ENCODE assay signal across 8 cellular contexts in the genomic region with DNA sequence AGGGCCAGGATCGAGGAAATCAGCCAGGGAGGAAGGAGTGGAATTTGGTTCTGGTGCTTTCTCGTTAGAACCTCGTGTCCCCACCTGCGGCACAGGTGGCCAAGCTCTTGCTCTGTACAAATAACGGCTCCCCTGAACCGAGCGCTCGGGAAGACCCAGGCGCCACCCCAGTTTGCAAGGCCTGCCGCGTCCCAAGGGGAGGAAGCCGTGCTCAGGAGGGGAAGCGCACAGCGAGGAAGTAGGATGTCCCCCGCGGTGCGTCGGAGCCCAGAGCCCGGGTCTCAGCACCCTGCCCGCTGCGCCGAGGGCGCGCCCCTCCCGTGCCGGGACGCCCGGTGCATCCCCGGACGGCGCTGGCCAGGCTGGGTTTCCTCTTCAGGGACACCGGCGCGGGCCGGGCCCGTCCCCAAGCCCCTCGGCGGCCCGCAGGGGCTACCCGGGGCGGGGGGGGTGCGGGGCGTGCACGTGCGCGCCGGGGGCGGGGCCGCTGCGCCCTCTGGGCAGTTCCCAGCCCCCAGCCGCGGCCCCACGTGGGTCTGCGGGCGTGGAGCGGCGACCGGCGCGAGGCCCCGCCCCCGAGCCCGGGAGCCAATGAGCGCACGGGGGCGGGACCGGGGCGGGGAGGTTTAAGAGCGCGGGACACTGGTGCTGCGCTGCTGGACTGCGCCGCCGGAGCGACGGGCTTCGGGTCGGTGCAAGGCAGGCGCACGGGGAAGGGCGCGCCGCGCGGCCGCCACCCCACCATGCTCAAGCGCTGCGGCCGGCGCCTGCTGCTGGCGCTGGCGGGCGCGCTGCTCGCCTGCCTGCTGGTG. TPM values are rescaled to one million over a fixed set of nuclear protein-coding genes. Genes with fewer than 3 reads are reported as not detected.
DNase-seq lines count a peak whose midpoint lies in the region; ATAC-seq, FAIRE-seq and TF ChIP-seq lines count a peak whose summit lies in the region.

TSS of gene LFNG (plus strand) at position 656 of the 812 bp plus-strand sequence. CDS start at position 744, 88 bp downstream.

- FAIRE-seq in GM12891 (lab: Jason Lieb, UNC) = peak; percentile 94

- H3K27ac Mint-ChIP-seq in T-cell (peak within 1 kb of the TSS; percentile 90 to 91), progenitor cell of endocrine pancreas (no peak within 1 kb of the TSS)

- H3K4me3 Mint-ChIP-seq in T-cell (peak within 1 kb of the TSS; percentile 94 to 99 (median 97)), progenitor cell of endocrine pancreas (ENCODE audit: low read depth) (peak within 1 kb of the TSS; percentile 82)

- peak within 1 kb of the TSS in 9 of 10 donors; percentile 11 to 87 (median 62) for H3K27ac ChIP-seq in heart right ventricle

- H3K9me3 Mint-ChIP-seq in T-cell (no peaks in the 10 kb centered on the region), progenitor cell of endocrine pancreas (ENCODE audit: low read depth) (no peaks in the 10 kb centered on the region)

- H3K4me3 ChIP-seq in adipocyte (ENCODE audit: low read length) (peak within 1 kb of the TSS; percentile 76), heart right ventricle (peak within 1 kb of the TSS; percentile 33 to 82 (median 66))

- no peak for TF ChIP-seq POLR2A in GM12891 (IDR thresholded peaks at IDR 0.05; ENCODE audit: low read depth, low read length)

- H3K9me3 ChIP-seq in adipocyte (ENCODE audit: control insufficient read depth, low read length) (no peaks in the 10 kb centered on the region), heart right ventricle (no peaks in the 10 kb centered on the region)

- H3K27me3 ChIP-seq in adipocyte (replicated peaks; ENCODE audit: control insufficient read depth, insufficient read depth, low read length) (peaks cover 1% of the 10 kb centered on the region), heart right ventricle (peaks cover 0 to 30% (median 6%) of the 10 kb centered on the region in 7 donors)

- H3K36me3 Mint-ChIP-seq in T-cell = peaks cover 13% of the 10 kb centered on the region
- no peaks in the 10 kb centered on the region for H3K36me3 Mint-ChIP-seq in progenitor cell of endocrine pancreas (ENCODE audit: insufficient read depth)

- peak; percentile 78 for ATAC-seq in HG02610 (IDR thresholded peaks at IDR 0.05; ENCODE audit: unreplicated experiment)
- peak; percentile 78 to 80 (median 80) for ATAC-seq in T-cell (replicated peaks in 1 of 4)
- ATAC-seq in heart right ventricle = peak; percentile 72 to 92 (median 84)

- H3K27me3 Mint-ChIP-seq in T-cell (no peaks in the 10 kb centered on the region), progenitor cell of endocrine pancreas (peaks cover 32% of the 10 kb centered on the region)

- H3K4me1 Mint-ChIP-seq in T-cell (peaks cover 24 to 38% (median 36%) of the 10 kb centered on the region in 3 donors), progenitor cell of endocrine pancreas (ENCODE audit: low read depth) (peaks cover 22% of the 10 kb centered on the region)

- CTCF ChIA-PET in T-cell (lab: Charles Lee) = interaction anchor here in 1 of 2 donors (0.6 kb wide), 1 partner anchor 56 kb away, joined by 5 read pairs; no protein-coding TSS in a partner anchor

- POLR2A ChIA-PET in T-cell (lab: Charles Lee) = no interaction called here

- intact Hi-C loops in heart right ventricle (cut with DNase I) = loop anchor here in 2 of 10 donors (5.0 kb wide), 2 partner anchors 37 to 42 kb away; partner anchors contain the start of gene GRIFIN (in 1 of the 2)

- H3K9ac ChIP-seq in adipocyte (ENCODE audit: low read length) = peak within 1 kb of the TSS; percentile 64

- H3K4me1 ChIP-seq in adipocyte (ENCODE audit: control insufficient read depth, insufficient read depth, low read length) (peaks cover 65% of the 10 kb centered on the region), heart right ventricle (peaks cover 20 to 73% (median 54%) of the 10 kb centered on the region in 9 donors)

- WGBS in heart right ventricle, 2 donors = 0 to 1% methylated on average over 94 to 95 of the region's 95 CpGs

- H3K36me3 ChIP-seq in adipocyte (ENCODE audit: control insufficient read depth, insufficient read depth, low read length, severe bottlenecking) (no peaks in the 10 kb centered on the region), heart right ventricle (no peaks in the 10 kb centered on the region)

- TF ChIP-seq CTCF in heart right ventricle (IDR thresholded peaks at IDR 0.05) = peak in 1 of 9 donors; percentile 10
- no peak for TF ChIP-seq CTCF in progenitor cell of endocrine pancreas (IDR thresholded peaks at IDR 0.05; ENCODE audit: unreplicated experiment)

- DNase-seq in GM12891 (ENCODE audit: insufficient read length, low spot score) (peak; percentile 100), NCI-H1105 (lab: John Stamatoyannopoulos, UW) (peak; percentile 89), T-cell (peak; percentile 45 to 89 (median 68)), adipocyte (ENCODE audit: low read depth) (peak; percentile 96), heart right ventricle (peak; percentile 86 to 89), progenitor cell of endocrine pancreas (ENCODE audit: low spot score, unreplicated experiment) (peak; percentile 76), ureter (ENCODE audit: low spot score) (peak; percentile 83)

TF ChIP-seq in GM12891, 5 proteins besides CTCF, POLR2A, EP300 and RAD21:
- TF ChIP-seq PAX5 (IDR thresholded peaks at IDR 0.05; ENCODE audit: insufficient read depth, low read length, severe bottlenecking) (no peak), POU2F2 (IDR thresholded peaks at IDR 0.05; ENCODE audit: low read depth, low read length) (no peak), POLR2AphosphoS5 (IDR thresholded peaks at IDR 0.05; ENCODE audit: low read depth, low read length) (no peak), SPI1 (IDR thresholded peaks at IDR 0.05; ENCODE audit: low read depth, low read length) (no peak), TAF1 (IDR thresholded peaks at IDR 0.05; ENCODE audit: low read depth, low read length) (no peak)

RNA-seq across cellular contexts. Expression of gene LFNG, which starts in this region (rescaled TPM):
- polyA plus RNA-seq in GM12891 (2012; ENCODE audit: low read depth, missing spikeins) = 0.04 TPM
- total RNA-seq in T-cell = 100 to 1,000 TPM; 110 to 198 (median 182) TPM
- 10 to 100 TPM in 4 of 10 donors, 1 to 10 TPM in 6; 2.4 to 11.8 (median 9.0) TPM for total RNA-seq in heart right ventricle
- polyA plus RNA-seq in heart right ventricle = 10 to 100 TPM in 1 of 2 donors, 1 to 10 TPM in 1; 7.2 to 10.8 TPM
- 9.7 and 10.6 TPM in 2 replicates for total RNA-seq in progenitor cell of endocrine pancreas
- total RNA-seq in ureter = 22.5 TPM

Comparison
In these comparisons a context has a peak if more than half of its experiments do, and no peak if none do; other contexts are left out.
1. Peak in every context shown above with its lines: DNase-seq, ATAC-seq, H3K4me3 ChIP-seq and H3K27ac ChIP-seq.